1 cellular context compared by ENCODE assay signal in genomic region chr1:86082183-86082582, GRCh38.
TF ChIP-seq lines count a peak whose summit lies in the region.

No MANE protein-coding gene starts in this region.

TF ChIP-seq in WTC11, 78 proteins besides CTCF, POLR2A, EP300 and RAD21:
- TF ChIP-seq E2F1 (CRISPR knock-in tag; IDR thresholded peaks at IDR 0.05) (no peak), SP1 (CRISPR knock-in tag; conservative IDR thresholded peaks at IDR 0.05) (no peak), E2F4 (CRISPR knock-in tag; IDR thresholded peaks at IDR 0.05; ENCODE audit: borderline replicate concordance, low read depth) (no peak), NR1H2 (CRISPR knock-in tag; IDR thresholded peaks at IDR 0.05) (no peak), GRHL2 (CRISPR knock-in tag; IDR thresholded peaks at IDR 0.05; ENCODE audit: insufficient replicate concordance, severe bottlenecking) (no peak), ERG (CRISPR knock-in tag; IDR thresholded peaks at IDR 0.05) (no peak), RELA (CRISPR knock-in tag; IDR thresholded peaks at IDR 0.05; ENCODE audit: borderline replicate concordance) (no peak), AFF4 (CRISPR knock-in tag; IDR thresholded peaks at IDR 0.05; ENCODE audit: borderline replicate concordance) (no peak), STAT6 (CRISPR knock-in tag; conservative IDR thresholded peaks at IDR 0.05; ENCODE audit: low read depth) (no peak), ZNF138 (CRISPR knock-in tag; conservative IDR thresholded peaks at IDR 0.05) (no peak), AR (CRISPR knock-in tag; IDR thresholded peaks at IDR 0.05) (no peak), USF1 (CRISPR knock-in tag; IDR thresholded peaks at IDR 0.05) (no peak), ZNF263 (CRISPR knock-in tag; IDR thresholded peaks at IDR 0.05; ENCODE audit: low read depth) (no peak), ZBTB21 (CRISPR knock-in tag; IDR thresholded peaks at IDR 0.05; ENCODE audit: borderline replicate concordance) (no peak), SMAD3 (CRISPR knock-in tag; IDR thresholded peaks at IDR 0.05; ENCODE audit: borderline replicate concordance) (no peak), FOXP4 (CRISPR knock-in tag; IDR thresholded peaks at IDR 0.05) (no peak), PREB (CRISPR knock-in tag; IDR thresholded peaks at IDR 0.05; ENCODE audit: borderline replicate concordance) (no peak)
